1 cellular context compared by ENCODE assay signal in the genomic region with DNA sequence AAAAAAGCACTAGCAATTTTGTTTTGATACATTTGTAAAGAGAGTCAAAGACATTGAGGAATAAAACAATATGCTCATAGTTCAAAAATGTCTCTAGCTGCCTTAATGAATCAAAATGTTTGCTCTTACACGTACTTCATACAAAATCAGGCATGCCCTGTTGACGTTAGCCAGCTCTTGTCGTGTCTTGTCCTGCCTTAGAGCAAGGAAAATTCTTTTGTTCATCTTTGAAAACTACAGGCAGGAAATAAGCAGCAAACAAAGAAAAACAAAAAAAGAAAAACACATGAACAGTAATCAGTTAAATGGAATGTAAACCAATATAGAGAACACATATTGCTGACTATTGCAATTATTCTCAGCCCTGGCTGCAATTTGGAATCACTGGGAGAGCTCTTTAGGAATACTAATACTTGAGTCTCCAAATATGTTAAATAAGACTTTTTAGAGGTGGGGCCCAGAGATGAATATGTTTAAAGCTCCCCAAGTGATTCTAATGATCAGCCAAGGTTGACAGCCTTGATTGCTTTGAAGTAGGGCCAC.
TF ChIP-seq lines count a peak whose summit lies in the region.

No MANE protein-coding gene starts in this region.

TF ChIP-seq in endothelial cell of umbilical vein, 7 proteins besides CTCF, POLR2A, EP300 and RAD21:
- no peak for TF ChIP-seq MYC (IDR thresholded peaks at IDR 0.05; ENCODE audit: low read depth, low read length)
- TF ChIP-seq POLR2AphosphoS5 (IDR thresholded peaks at IDR 0.05; ENCODE audit: insufficient read depth, low read depth, low read length), result no peak
- no peak for TF ChIP-seq JUN (IDR thresholded peaks at IDR 0.05; ENCODE audit: borderline replicate concordance, insufficient read depth, insufficient read length, low read depth)
- TF ChIP-seq GATA2 (IDR thresholded peaks at IDR 0.05; ENCODE audit: insufficient read depth, insufficient read length, low read depth, low read length), result no peak
- no peak for TF ChIP-seq FOS (IDR thresholded peaks at IDR 0.05; ENCODE audit: borderline replicate concordance, insufficient read depth, low read length)
- no peak for TF ChIP-seq EZH2 (IDR thresholded peaks at IDR 0.05; ENCODE audit: borderline replicate concordance, low read depth, low read length, severe bottlenecking)
- TF ChIP-seq, protein P1, sequence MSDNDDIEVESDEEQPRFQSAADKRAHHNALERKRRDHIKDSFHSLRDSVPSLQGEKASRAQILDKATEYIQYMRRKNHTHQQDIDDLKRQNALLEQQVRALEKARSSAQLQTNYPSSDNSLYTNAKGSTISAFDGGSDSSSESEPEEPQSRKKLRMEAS (IDR thresholded peaks at IDR 0.05; ENCODE audit: insufficient read depth, insufficient read length), result no peak
